ENCODE assay signal across 22 cellular contexts in genomic region chr18:7770903-7771302, GRCh38.
"Had no signal": no experiment of that assay in that cellular context is flagged by ENCODE, and none has a peak within 500 bp of the region (broad histone marks: within the 10 kb centered on the region; RNA-seq: fewer than 3 reads in every experiment).

No MANE protein-coding gene starts in this region.

- H3K27ac ChIP-seq: RWPE1, SJCRH30 had no signal

- H3K4me1 ChIP-seq: SJCRH30 had no signal

- H3K4me3 ChIP-seq: SJCRH30 had no signal

- ATAC-seq: Panc1, PC-3, SK-N-SH treated with all-trans-retinoic acid at 6 μM for 48 hours had no signal

- H3K9me3 ChIP-seq: SJCRH30 had no signal

- DNase-seq: Karpas-422; KG1; MM.1S; NCI-H1092 treated with DMSO at 0.1 percent for 48 hours; NCI-H1436; NCI-H187; NCI-H2029; NCI-H2081 treated with DMSO at 0.1 percent for 48 hours; NCI-H2171; NCI-H226; NCI-H446; NCI-H510A; NCI-H524 treated with DMSO at 0.1 percent for 48 hours; NCI-H69; NCI-H774; NK-92 treated with Interleukin-12 subunit alpha and Interleukin-12 subunit beta, amount 100 ng/mL, for 24 hours; PC-3; SHP77 treated with DMSO at 0.1 percent for 48 hours; SJCRH30 had no signal

- H3K36me3 ChIP-seq: SJCRH30 had no signal

- H3K27me3 ChIP-seq: SJCRH30 had no signal
